Comparison of ENCODE assay signal across 11 cellular contexts in genomic region chr11:643849-644738, GRCh38.
DNase-seq lines count a peak whose midpoint lies in the region; ATAC-seq and TF ChIP-seq lines count a peak whose summit lies in the region.
"Had no signal": no experiment of that assay in that cellular context is flagged by ENCODE, and none has a peak within 500 bp of the region (broad histone marks: within the 10 kb centered on the region; RNA-seq: fewer than 3 reads in every experiment).

No MANE protein-coding gene starts in this region.

- TF ChIP-seq CTCF in 22Rv1 (IDR thresholded peaks at IDR 0.05), result no peak
- TF ChIP-seq CTCF in MM.1S (IDR thresholded peaks at IDR 0.05; ENCODE audit: low read length), result no peak

- H3K79me2 ChIP-seq in MM.1S (ENCODE audit: low read length), result no peaks in the 10 kb centered on the region

- no peaks in the 10 kb centered on the region for H3K27me3 ChIP-seq in MM.1S (replicated peaks; ENCODE audit: insufficient read depth, low read length)

- no peaks in the 10 kb centered on the region for H3K9me2 ChIP-seq in MM.1S (replicated peaks; ENCODE audit: insufficient read depth, low read length)

- H4K20me1 ChIP-seq in MM.1S (ENCODE audit: insufficient read depth, low read length), result no peaks in the 10 kb centered on the region

- no peaks in the 10 kb centered on the region for H3K9me3 ChIP-seq in MM.1S (replicated peaks; ENCODE audit: insufficient read depth, low read length)
- H3K9me3 ChIP-seq: A549 had no signal

- H3K27ac Mint-ChIP-seq in stimulated activated effector memory CD8-positive, alpha-beta T cell treated with anti-CD3 and anti-CD28 coated beads, Interleukin-12 subunit alpha, Interleukin-12 subunit beta, amount 100 ng/mL, for 72 hours, result no peak overlapping the region
- H3K27ac Mint-ChIP-seq: B cell had no signal

- DNase-seq in MM.1S (no peak), SW480 (ENCODE audit: low spot score) (no peak)
- no peak for DNase-seq in stimulated activated effector memory CD8-positive, alpha-beta T cell treated with anti-CD3 and anti-CD28 coated beads, Interleukin-12 subunit alpha, Interleukin-12 subunit beta, amount 100 ng/mL, for 72 hours (ENCODE audit: low spot score in 2 of 2)
- DNase-seq: CD4-positive, alpha-beta memory T cell; NCI-H2107; PC-9; Right ventricle myocardium superior had no signal

- no peaks in the 10 kb centered on the region for H3K36me3 ChIP-seq in MM.1S (replicated peaks; ENCODE audit: insufficient read depth, low read length)

- H3F3A ChIP-seq in MM.1S (ENCODE audit: insufficient read depth, low read length), result peaks cover 13% of the 10 kb centered on the region

- H3K4me3 Mint-ChIP-seq in stimulated activated effector memory CD8-positive, alpha-beta T cell treated with anti-CD3 and anti-CD28 coated beads, Interleukin-12 subunit alpha, Interleukin-12 subunit beta, amount 100 ng/mL, for 72 hours, result no peak overlapping the region
- H3K4me3 Mint-ChIP-seq: B cell; CD4-positive, alpha-beta memory T cell had no signal

- H3K4me2 ChIP-seq in MM.1S (ENCODE audit: low read depth, low read length), result no peak overlapping the region
- H3K4me2 ChIP-seq: PC-9 had no signal

- no peak overlapping the region for H3K9ac ChIP-seq in MM.1S (ENCODE audit: low read length)

- ATAC-seq in stimulated activated effector memory CD8-positive, alpha-beta T cell treated with anti-CD3 and anti-CD28 coated beads, Interleukin-12 subunit alpha, Interleukin-12 subunit beta, amount 100 ng/mL, for 72 hours, result no peak
- ATAC-seq: SK-N-SH treated with all-trans-retinoic acid at 6 μM for 48 hours had no signal

- peaks cover 18% of the 10 kb centered on the region for H3K4me1 ChIP-seq in MM.1S (ENCODE audit: low read length)

- no peak overlapping the region for H3K4me3 ChIP-seq in MM.1S (ENCODE audit: low read length)
- H3K4me3 ChIP-seq: A549, PC-9 had no signal

- no peak overlapping the region for H2AFZ ChIP-seq in MM.1S (ENCODE audit: low read length)
- H2AFZ ChIP-seq: PC-9 had no signal

- no peaks in the 10 kb centered on the region for H3K9me3 Mint-ChIP-seq in stimulated activated effector memory CD8-positive, alpha-beta T cell treated with anti-CD3 and anti-CD28 coated beads, Interleukin-12 subunit alpha, Interleukin-12 subunit beta, amount 100 ng/mL, for 72 hours
- H3K9me3 Mint-ChIP-seq: CD4-positive, alpha-beta memory T cell had no signal

- H3K36me3 Mint-ChIP-seq in stimulated activated effector memory CD8-positive, alpha-beta T cell treated with anti-CD3 and anti-CD28 coated beads, Interleukin-12 subunit alpha, Interleukin-12 subunit beta, amount 100 ng/mL, for 72 hours, result peaks cover 59% of the 10 kb centered on the region

- H3K4me1 Mint-ChIP-seq in stimulated activated effector memory CD8-positive, alpha-beta T cell treated with anti-CD3 and anti-CD28 coated beads, Interleukin-12 subunit alpha, Interleukin-12 subunit beta, amount 100 ng/mL, for 72 hours, result peaks cover 6% of the 10 kb centered on the region

- H3K27ac ChIP-seq in 22Rv1 (peak overlapping the region; percentile 55), MM.1S (ENCODE audit: low read length) (peak overlapping the region; percentile 53)
- H3K27ac ChIP-seq: PC-9 had no signal
